Comparison of ENCODE assay signal across 16 cellular contexts in genomic region chr17:34764716-34765115, GRCh38.
A peak's percentile ranks its signal among the peaks of the same experiment; 100 is the strongest.
DNase-seq lines count a peak whose midpoint lies in the region; ATAC-seq and TF ChIP-seq lines count a peak whose summit lies in the region.
"Had no signal": no experiment of that assay in that cellular context is flagged by ENCODE, and none has a peak within 500 bp of the region (broad histone marks: within the 10 kb centered on the region; RNA-seq: fewer than 3 reads in every experiment).

No MANE protein-coding gene starts in this region.

- H2AK5ac ChIP-seq in H9 (ENCODE audit: insufficient read length, low read length) = no peak overlapping the region

- H2BK5ac ChIP-seq in H9 (ENCODE audit: insufficient read length, low read length) = no peak overlapping the region

- peak; percentile 48 for DNase-seq in H9
- peak; percentile 40 for DNase-seq in coronary artery (ENCODE audit: low spot score)
- peak; percentile 28 for DNase-seq in iPS DF 4.7 (ENCODE audit: extremely low read depth, low spot score)
- no peak for DNase-seq in NCI-H1694 (lab: John Stamatoyannopoulos, UW)
- DNase-seq in Kasumi-1 (lab: John Stamatoyannopoulos, UW) = no peak
- DNase-seq: BE2C; CD8-positive, alpha-beta memory T cell; DMS53; GF-D8; HFFc6 had no signal

- no peak overlapping the region for H3K4me2 ChIP-seq in H9 (ENCODE audit: insufficient read depth, insufficient read length, low read length)
- H3K4me2 ChIP-seq: A549 had no signal

- H3K4ac ChIP-seq in H9 (ENCODE audit: low read depth, low read length) = no peak overlapping the region

- peaks cover 20 to 44% of the 10 kb centered on the region in 2 experiments for H3K4me1 Mint-ChIP-seq in H9
- H3K4me1 Mint-ChIP-seq: CD8-positive, alpha-beta memory T cell had no signal

- H3K14ac ChIP-seq in H9 (ENCODE audit: insufficient read depth, low read length) = no peak overlapping the region

- H3K4me3 ChIP-seq in coronary artery = no peak overlapping the region
- H3K4me3 ChIP-seq: A549, HAP-1 had no signal

- no peaks in the 10 kb centered on the region for H3K79me2 ChIP-seq in H9 (ENCODE audit: insufficient read depth, low read length)

- no peaks in the 10 kb centered on the region for H3K36me3 Mint-ChIP-seq in H9 (ENCODE audit: insufficient read depth in 1 of 3, low read depth in 3 of 3)

- peaks cover 5% of the 10 kb centered on the region; the same call in 1 of the 2 replicates for H3K4me1 ChIP-seq in H9 (ENCODE audit: insufficient read depth, low read length)
- H3K4me1 ChIP-seq: A549, BE2C, Caco-2, HAP-1 had no signal

- H3K9ac ChIP-seq in H9 (ENCODE audit: extremely low read depth, insufficient read length, low read length) = no peak overlapping the region

- no peak for TF ChIP-seq CTCF in H9 (conservative IDR thresholded peaks at IDR 0.05)
- no peak for TF ChIP-seq CTCF in coronary artery (IDR thresholded peaks at IDR 0.05)

- H3K23ac ChIP-seq in H9 (ENCODE audit: insufficient read length, low read depth, low read length) = no peak overlapping the region

- H3K27me3 ChIP-seq in H9 (ENCODE audit: insufficient read depth, low read length) = 0 out of 2 replicates have a peak, but pooled peaks cover 2% of the 10 kb centered on the region
- H3K27me3 ChIP-seq: BE2C had no signal

- no CpG with 5 or more reads among the region's 3 CpGs for whole genome bisulfite sequencing in H9 (ENCODE audit: extremely low coverage, insufficient read length, low lambda C conversion rate)

- H4K91ac ChIP-seq in H9 (ENCODE audit: insufficient read length, low read depth, low read length) = no peak overlapping the region

- H3K4me3 Mint-ChIP-seq in H9 = no peak overlapping the region; a peak in 1 of 5 replicates
- H3K4me3 Mint-ChIP-seq: HFFc6 had no signal

- H2BK12ac ChIP-seq in H9 (ENCODE audit: insufficient read length, low read depth, low read length) = no peak overlapping the region

- H3K23me2 ChIP-seq in H9 (ENCODE audit: insufficient read length, low read depth, low read length, poor library complexity, severe bottlenecking) = no peaks in the 10 kb centered on the region

- peak overlapping the region in 1 of 3 experiments; percentile 69; a peak in 2 of 7 replicates for H3K27ac Mint-ChIP-seq in H9
- H3K27ac Mint-ChIP-seq: CD8-positive, alpha-beta memory T cell; HFFc6 had no signal

- no peak overlapping the region for H2AFZ ChIP-seq in H9 (ENCODE audit: low read length)

- no peak overlapping the region for H4K8ac ChIP-seq in H9 (replicated peaks; ENCODE audit: insufficient read length, low read depth, low read length)

- peaks cover 7% of the 10 kb centered on the region for H3K27me3 Mint-ChIP-seq in H9 (ENCODE audit: low read depth)

- H3K9me3 Mint-ChIP-seq in H9 = no peaks in the 10 kb centered on the region
- H3K9me3 Mint-ChIP-seq: CD8-positive, alpha-beta memory T cell had no signal

- H3K27ac ChIP-seq in H9 (ENCODE audit: insufficient read length, low read depth, low read length) = no peak overlapping the region
- H3K27ac ChIP-seq in coronary artery = no peak overlapping the region
- H3K27ac ChIP-seq: A549, C4-2B, HL-60 had no signal

- no peak overlapping the region for H3T11ph ChIP-seq in H9 (ENCODE audit: low read length)

- no peak overlapping the region for H3K56ac ChIP-seq in H9 (ENCODE audit: insufficient read length, low read depth, low read length)

- H3K79me1 ChIP-seq in H9 (ENCODE audit: insufficient read depth, low read depth, low read length, poor library complexity, severe bottlenecking) = no peaks in the 10 kb centered on the region

- no peak overlapping the region for H2BK20ac ChIP-seq in H9 (ENCODE audit: low read depth, low read length, poor library complexity, severe bottlenecking)

- H2BK15ac ChIP-seq in H9 (ENCODE audit: low read depth, low read length) = no peak overlapping the region

- H3K18ac ChIP-seq in H9 (ENCODE audit: insufficient read length, low read depth, low read length) = no peak overlapping the region

- no peak overlapping the region for H4K5ac ChIP-seq in H9 (ENCODE audit: insufficient read length, low read depth, low read length)

- ATAC-seq in HG02571 (IDR thresholded peaks at IDR 0.05; ENCODE audit: unreplicated experiment) = no peak
- ATAC-seq: A549 had no signal

- H4K20me1 ChIP-seq in H9 (ENCODE audit: control insufficient read depth, insufficient read depth, insufficient read length) = no peaks in the 10 kb centered on the region

- H2BK120ac ChIP-seq in H9 (ENCODE audit: low read depth, low read length, poor library complexity, severe bottlenecking) = no peak overlapping the region

- H3K9me3 ChIP-seq in H9 (ENCODE audit: control insufficient read depth, low read depth, low read length) = no peaks in the 10 kb centered on the region
- H3K9me3 ChIP-seq: A549, BE2C, Caco-2, HAP-1 had no signal

Comparison
In these comparisons a context has a peak if more than half of its experiments do, and no peak if none do; other contexts are left out.
1. DNase-seq: peak in H9 (single experiment), coronary artery (single experiment) and iPS DF 4.7 (single experiment); none in NCI-H1694 (single experiment) and Kasumi-1 (0 of 2).